Comparison of ENCODE assay signal across 10 cellular contexts in genomic region chr5:126370796-126371718, GRCh38. TPM values are rescaled to one million over a fixed set of nuclear protein-coding genes. Genes with fewer than 3 reads are reported as not detected.
DNase-seq lines count a peak whose midpoint lies in the region; ATAC-seq and TF ChIP-seq lines count a peak whose summit lies in the region.
"Had no signal": no experiment of that assay in that cellular context is flagged by ENCODE, and none has a peak within 500 bp of the region (broad histone marks: within the 10 kb centered on the region; RNA-seq: fewer than 3 reads in every experiment).

No MANE protein-coding gene starts in this region.

- no peaks in the 10 kb centered on the region for H3K27me3 Mint-ChIP-seq in nephron (ENCODE audit: low read depth)

- H3K9me1 ChIP-seq in IMR-90 (ENCODE audit: insufficient read depth, low read length), result peaks cover 13% of the 10 kb centered on the region

- H3K4ac ChIP-seq in IMR-90 (ENCODE audit: low read depth, low read length), result no peak overlapping the region; the same call in 1 of the 2 replicates

- H4K5ac ChIP-seq in IMR-90 (ENCODE audit: low read depth, low read length), result no peak overlapping the region

- peak overlapping the region; percentile 69 for H2AFZ ChIP-seq in IMR-90 (replicated peaks; ENCODE audit: low read length, poor library complexity)

- peak overlapping the region; percentile 82 to 91 (median 87) for H3K27ac Mint-ChIP-seq in nephron
- H3K27ac Mint-ChIP-seq: activated naive CD8-positive, alpha-beta T cell treated with anti-CD3 and anti-CD28 coated beads, Interleukin-2, amount 10 ng/mL, durations not matched to agents 7 days and 5 days had no signal

- no peak for TF ChIP-seq RAD21 in IMR-90 (IDR thresholded peaks at IDR 0.05; ENCODE audit: low read length)

- H2BK20ac ChIP-seq in IMR-90 (ENCODE audit: low read depth, low read length), result peak overlapping the region; percentile 58; the same call in 1 of the 2 replicates

- peak overlapping the region; percentile 11 for H2AK9ac ChIP-seq in IMR-90 (replicated peaks; ENCODE audit: low read depth, low read length, poor library complexity)

- H3K18ac ChIP-seq in IMR-90 (ENCODE audit: low read depth, low read length), result 0 out of 2 replicates have a peak overlapping the region, but pooled peaks have one; percentile 26

- H2BK5ac ChIP-seq in IMR-90 (ENCODE audit: low read depth, low read length, poor library complexity, severe bottlenecking), result peak overlapping the region; percentile 7

- H3K4me1 ChIP-seq in IMR-90 (ENCODE audit: control insufficient read depth, insufficient read depth, low read length) (peaks cover 17% of the 10 kb centered on the region), duodenal mucosa (ENCODE audit: control insufficient read depth in 1 of 2, insufficient read depth in 2 of 2, low read length in 2 of 2) (peaks cover 9 to 24% of the 10 kb centered on the region in 2 donors)

- no peaks in the 10 kb centered on the region for H3K9me3 ChIP-seq in IMR-90 (ENCODE audit: control insufficient read depth, insufficient read depth, low read length)
- H3K9me3 ChIP-seq in duodenal mucosa (ENCODE audit: control insufficient read depth in 1 of 2, low read length in 2 of 2), result no peaks in the 10 kb centered on the region

- no peak overlapping the region; the same call in 1 of the 2 replicates for H4K91ac ChIP-seq in IMR-90 (ENCODE audit: insufficient read depth, low read depth, low read length)

- H2AK5ac ChIP-seq in IMR-90 (ENCODE audit: low read depth, low read length), result peak overlapping the region; percentile 54; the same call in 1 of the 2 replicates

- CTCF ChIA-PET in IMR-90 (lab: Yijun Ruan, JAX), result interaction anchor here (0.9 kb wide), 1 partner anchor 11 kb away, joined by 3 read pairs; no protein-coding TSS in a partner anchor

- H3K27ac ChIP-seq in IMR-90 (ENCODE audit: insufficient read depth, low read length) (no peak overlapping the region), duodenal mucosa (ENCODE audit: low read depth, low read length) (peak overlapping the region; percentile 82)

- intact Hi-C loops in IMR-90 (cut with micrococcal nuclease), result no loop called here

- peaks cover 24% of the 10 kb centered on the region for H3K4me1 Mint-ChIP-seq in nephron

- peak overlapping the region; percentile 73 to 83 (median 81) for H3K4me3 Mint-ChIP-seq in nephron
- H3K4me3 Mint-ChIP-seq: activated naive CD8-positive, alpha-beta T cell treated with anti-CD3 and anti-CD28 coated beads, Interleukin-2, amount 10 ng/mL, durations not matched to agents 7 days and 5 days had no signal

- H3K4me3 ChIP-seq in IMR-90 (ENCODE audit: insufficient read depth, low read depth, low read length), result no peak overlapping the region
- peak overlapping the region; percentile 81 to 86 for H3K4me3 ChIP-seq in duodenal mucosa (ENCODE audit: low read depth in 1 of 2, low read length in 2 of 2)

- H3K14ac ChIP-seq in IMR-90 (replicated peaks; ENCODE audit: low read depth, low read length), result peak overlapping the region; percentile 0; the same call in 1 of the 2 replicates

- H3K27me3 ChIP-seq in IMR-90 (ENCODE audit: control insufficient read depth, insufficient read depth, low read length), result no peaks in the 10 kb centered on the region
- H3K27me3 ChIP-seq in duodenal mucosa (ENCODE audit: control insufficient read depth in 1 of 2, insufficient read depth in 2 of 2, low read length in 2 of 2), result no peaks in the 10 kb centered on the region

- POLR2A ChIA-PET in IMR-90 (lab: Charles Lee; ENCODE audit: unreplicated experiment), result no interaction called here

- H3K23ac ChIP-seq in IMR-90 (ENCODE audit: low read depth, low read length), result no peak overlapping the region

- dilution Hi-C loops in IMR-90 (cut with HindIII; ENCODE audit: low sequenced_read_pairs, unreplicated experiment), result no loop called here

- no peak overlapping the region for H3K56ac ChIP-seq in IMR-90 (ENCODE audit: extremely low read depth, insufficient read depth, low read length)

- H2BK15ac ChIP-seq in IMR-90 (ENCODE audit: low read depth, low read length), result peak overlapping the region; percentile 13; the same call in 1 of the 3 replicates

- H4K20me1 ChIP-seq in IMR-90 (ENCODE audit: insufficient read depth, low read length), result no peaks in the 10 kb centered on the region

- H3K9ac ChIP-seq in IMR-90 (ENCODE audit: low read depth, low read length) (no peak overlapping the region), duodenal mucosa (ENCODE audit: low read depth in 1 of 2, low read length in 2 of 2) (peak overlapping the region; percentile 89 to 91)

- in situ Hi-C loops in IMR-90 (cut with MboI; ENCODE audit: low sequenced_read_pairs), result no loop called here

- 100% methylated on average over 9 of the region's 12 CpGs; no CpG with 5 or more reads in 1 of the 2 experiments for WGBS in IMR-90 (ENCODE audit: extremely low coverage in 2 of 2, insufficient read length in 1 of 2), 2 experiments

- H3K9me3 Mint-ChIP-seq in nephron, result no peaks in the 10 kb centered on the region
- H3K9me3 Mint-ChIP-seq: activated naive CD8-positive, alpha-beta T cell treated with anti-CD3 and anti-CD28 coated beads, Interleukin-2, amount 10 ng/mL, durations not matched to agents 7 days and 5 days had no signal

- no peak for TF ChIP-seq POLR2A in IMR-90 (IDR thresholded peaks at IDR 0.05; ENCODE audit: low read depth, low read length)

- H3K36me3 Mint-ChIP-seq in nephron (ENCODE audit: low read depth), result no peaks in the 10 kb centered on the region
- H3K36me3 Mint-ChIP-seq: activated naive CD8-positive, alpha-beta T cell treated with anti-CD3 and anti-CD28 coated beads, Interleukin-2, amount 10 ng/mL, durations not matched to agents 7 days and 5 days had no signal

- peak overlapping the region; percentile 30; the same call in 1 of the 2 replicates for H2BK120ac ChIP-seq in IMR-90 (ENCODE audit: low read depth, low read length)

- peak; percentile 80 for DNase-seq in EH (ENCODE audit: low read depth)
- DNase-seq in IMR-90, result peak; percentile 78
- DNase-seq in amygdala (lab: John Stamatoyannopoulos, UW), result no peak
- no peak for DNase-seq in NCI-H1092 treated with DMSO at 0.1 percent for 48 hours (lab: John Stamatoyannopoulos, UW)
- DNase-seq: activated naive CD8-positive, alpha-beta T cell treated with anti-CD3 and anti-CD28 coated beads, Interleukin-2, amount 10 ng/mL, durations not matched to agents 7 days and 5 days had no signal

- no TSS peak for BruUV-seq in IMR-90 (replicated peaks; lab: Mats Ljungman, UMichigan)

- ATAC-seq in IMR-90 (ENCODE audit: low read depth) (peak; percentile 67), HG02852 (IDR thresholded peaks at IDR 0.05; ENCODE audit: unreplicated experiment) (no peak), GM21526 (IDR thresholded peaks at IDR 0.05; ENCODE audit: low FRiP score, unreplicated experiment) (no peak)

- no peak overlapping the region for H3K4me2 ChIP-seq in IMR-90 (ENCODE audit: low read depth, low read length)

- H3K79me1 ChIP-seq in IMR-90 (ENCODE audit: low read depth in 1 of 2, low read length in 2 of 2), result no peaks in the 10 kb centered on the region

- H4K8ac ChIP-seq in IMR-90 (ENCODE audit: low read depth in 2 of 2, low read length in 2 of 2), result peak overlapping the region in 1 of 2 experiments; percentile 33; a peak in 1 of 4 replicates

- TF ChIP-seq CTCF in IMR-90 (conservative IDR thresholded peaks at IDR 0.05; ENCODE audit: low read depth, low read length) (no peak), nephron (IDR thresholded peaks at IDR 0.05; ENCODE audit: unreplicated experiment in 3 of 3) (no peak)

- H3K36me3 ChIP-seq in IMR-90 (ENCODE audit: control insufficient read depth, insufficient read depth, low read length) (no peaks in the 10 kb centered on the region), duodenal mucosa (ENCODE audit: control insufficient read depth in 1 of 2, insufficient read depth in 2 of 2, low read length in 2 of 2) (no peaks in the 10 kb centered on the region)

TF ChIP-seq in IMR-90, 13 proteins besides CTCF, POLR2A, EP300 and RAD21:
- TF ChIP-seq RFX5 (IDR thresholded peaks at IDR 0.05; ENCODE audit: low read depth, low read length) (no peak), NFE2L2 (IDR thresholded peaks at IDR 0.05; ENCODE audit: low read depth, low read length) (no peak), USF2 (IDR thresholded peaks at IDR 0.05; ENCODE audit: low read depth, low read length) (no peak), CEBPB (IDR thresholded peaks at IDR 0.05; ENCODE audit: low read depth, low read length) (peak; percentile 3; the same call in 1 of the 2 replicates), ELK1 (IDR thresholded peaks at IDR 0.05; ENCODE audit: borderline replicate concordance, low read depth, low read length) (no peak)

RNA-seq across cellular contexts. Expression of gene GRAMD2B, which starts 52.2 kb away (rescaled TPM):
- 15.8 and 20.3 TPM in 2 replicates for total RNA-seq in IMR-90 (2012; rRNA removed)
- polyA plus RNA-seq in IMR-90 (2012; rRNA removed), result 13.9 and 15.6 TPM in 2 replicates
- 8.8 and 14.3 TPM in 2 replicates for polyA plus RNA-seq in IMR-90 (2012; cell fraction: cytosol; rRNA removed)
- polyA plus RNA-seq in IMR-90 (2012; cell fraction: nucleus; rRNA removed; ENCODE audit: low replicate concordance), result 8.5 and 26.6 TPM in 2 replicates
- total RNA-seq: NCI-H460 had no signal

Comparison
In these comparisons a context has a peak if more than half of its experiments do, and no peak if none do; other contexts are left out.
1. DNase-seq: peak in EH (single experiment) and IMR-90 (single experiment); none in amygdala (0 of 56) and NCI-H1092 treated with DMSO at 0.1 percent for 48 hours (single experiment).